In the genomic region with DNA sequence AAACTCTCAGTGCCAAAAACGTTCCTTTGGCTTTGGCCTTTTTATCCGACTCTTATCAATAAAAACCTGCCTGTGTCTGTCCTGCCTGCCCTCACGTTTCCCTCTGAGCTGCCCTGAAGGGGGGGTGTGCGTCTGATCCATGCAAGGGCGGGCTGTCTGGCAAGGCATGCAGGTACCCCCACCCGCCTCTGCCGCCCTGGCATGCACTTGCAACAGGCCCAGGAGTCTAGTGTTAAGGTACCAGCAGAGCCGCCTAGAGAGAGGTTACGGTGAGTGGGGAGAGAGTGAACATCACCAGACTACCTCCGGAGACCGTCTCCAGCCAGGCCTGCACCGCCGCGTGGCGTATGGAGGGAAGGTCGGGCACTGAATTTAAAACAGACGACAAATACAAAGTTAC, we compare ENCODE assay signal across 29 cellular contexts.
"Had no signal": no experiment of that assay in that cellular context is flagged by ENCODE, and none has a peak within 500 bp of the region (broad histone marks: within the 10 kb centered on the region; RNA-seq: fewer than 3 reads in every experiment).

No MANE protein-coding gene starts in this region.

- H3K4me1 ChIP-seq: adrenal gland had no signal

- H3K27me3 ChIP-seq: adrenal gland, breast epithelium, cardiac muscle cell, dorsolateral prefrontal cortex had no signal

- H3K27me3 Mint-ChIP-seq: activated CD4-positive, alpha-beta T cell treated with anti-CD3 and anti-CD28 coated beads for 36 hours; activated CD4-positive, alpha-beta T cell treated with anti-CD3 and anti-CD28 coated beads, Interleukin-2, amount 10 ng/mL, durations not matched to agents 24 days and 14 days; activated CD8-positive, alpha-beta T cell treated with anti-CD3 and anti-CD28 coated beads for 36 hours; activated naive CD8-positive, alpha-beta T cell treated with anti-CD3 and anti-CD28 coated beads, Interleukin-2, amount 50 U/mL, for 24 hours; activated T-helper 17 cell treated with anti-CD3 and anti-CD28 coated beads, Interleukin-2, amount 50 U/mL, for 72 hours; brain; dendritic cell treated with granulocyte-macrophage colony-stimulating factor and Interleukin-4, amounts not matched to agents 40 ng/mL and 50 ng/mL, for 4 days had no signal

- H3K36me3 Mint-ChIP-seq: activated naive CD4-positive, alpha-beta T cell treated with anti-CD3 and anti-CD28 coated beads, Interleukin-2, amount 50 U/mL, for 72 hours had no signal

- H3K4me3 ChIP-seq: adrenal gland, breast epithelium, cardiac muscle cell, coronary artery, dorsolateral prefrontal cortex had no signal

- DNase-seq: activated CD4-positive, alpha-beta T cell treated with anti-CD3 and anti-CD28 coated beads for 36 hours; activated CD4-positive, alpha-beta T cell treated with anti-CD3 and anti-CD28 coated beads, Interleukin-2, amount 10 ng/mL, durations not matched to agents 24 days and 14 days; activated CD4-positive, CD25-positive, alpha-beta regulatory T cell; activated CD4-positive, CD25-positive, alpha-beta regulatory T cell treated with anti-CD3 and anti-CD28 coated beads, Interleukin-2, amount 50 U/mL, for 72 hours; activated CD8-positive, alpha-beta memory T cell treated with anti-CD3 and anti-CD28 coated beads for 24 hours; activated CD8-positive, alpha-beta T cell treated with anti-CD3 and anti-CD28 coated beads for 36 hours; activated effector memory CD4-positive, alpha-beta T cell treated with Interleukin-2 at 50 U/mL for 16 hours; activated gamma-delta T cell treated with Interleukin-2 at 50 U/mL for 16 hours; activated naive CD4-positive, alpha-beta T cell treated with Interleukin-2 at 50 U/mL for 16 hours; activated naive CD8-positive, alpha-beta T cell treated with anti-CD3 and anti-CD28 coated beads, Interleukin-2, amount 50 U/mL, for 24 hours; activated T-cell treated with anti-CD3 and anti-CD28 coated beads, Interleukin-2, amount 50 U/mL, for 4 hours; adrenal gland; amygdala; aorta; central memory CD4-positive, alpha-beta T cell; cerebellar nuclear complex; dorsolateral prefrontal cortex; effector memory CD4-positive, alpha-beta T cell; endodermal cell; foreskin fibroblast; head of caudate nucleus; T-helper 2 cell had no signal

- H3K4me3 Mint-ChIP-seq: activated CD4-positive, alpha-beta T cell treated with anti-CD3 and anti-CD28 coated beads for 36 hours; activated CD4-positive, alpha-beta T cell treated with anti-CD3 and anti-CD28 coated beads, Interleukin-2, amount 10 ng/mL, durations not matched to agents 24 days and 14 days; activated CD8-positive, alpha-beta T cell treated with anti-CD3 and anti-CD28 coated beads for 36 hours; activated naive CD8-positive, alpha-beta T cell treated with anti-CD3 and anti-CD28 coated beads, Interleukin-2, amount 50 U/mL, for 24 hours; activated T-cell treated with anti-CD3 and anti-CD28 coated beads, Interleukin-2, amount 50 U/mL, for 4 hours; activated T-helper 17 cell treated with anti-CD3 and anti-CD28 coated beads, Interleukin-2, amount 50 U/mL, for 72 hours; brain; dendritic cell treated with granulocyte-macrophage colony-stimulating factor and Interleukin-4, amounts not matched to agents 40 ng/mL and 50 ng/mL, for 4 days; endodermal cell had no signal

- H3K9me3 ChIP-seq: adrenal gland, breast epithelium had no signal

- H3K9me3 Mint-ChIP-seq: activated CD4-positive, alpha-beta T cell treated with anti-CD3 and anti-CD28 coated beads, Interleukin-2, amount 10 ng/mL, durations not matched to agents 24 days and 14 days; activated CD8-positive, alpha-beta T cell treated with anti-CD3 and anti-CD28 coated beads for 36 hours; activated naive CD4-positive, alpha-beta T cell treated with anti-CD3 and anti-CD28 coated beads, Interleukin-2, amount 50 U/mL, for 72 hours; activated naive CD8-positive, alpha-beta T cell treated with anti-CD3 and anti-CD28 coated beads, Interleukin-2, amount 50 U/mL, for 24 hours; activated T-cell treated with anti-CD3 and anti-CD28 coated beads, Interleukin-2, amount 50 U/mL, for 4 hours; activated T-helper 17 cell treated with anti-CD3 and anti-CD28 coated beads, Interleukin-2, amount 50 U/mL, for 72 hours; brain; dendritic cell treated with granulocyte-macrophage colony-stimulating factor and Interleukin-4, amounts not matched to agents 40 ng/mL and 50 ng/mL, for 4 days; endodermal cell had no signal

- H3K27ac ChIP-seq: adrenal gland, breast epithelium, cardiac muscle cell, coronary artery had no signal

- H3K36me3 ChIP-seq: breast epithelium had no signal

- H3K4me1 Mint-ChIP-seq: activated naive CD8-positive, alpha-beta T cell treated with anti-CD3 and anti-CD28 coated beads, Interleukin-2, amount 50 U/mL, for 24 hours; brain; endodermal cell had no signal

- H3K27ac Mint-ChIP-seq: activated CD4-positive, alpha-beta T cell treated with anti-CD3 and anti-CD28 coated beads for 36 hours; activated CD4-positive, alpha-beta T cell treated with anti-CD3 and anti-CD28 coated beads, Interleukin-2, amount 10 ng/mL, durations not matched to agents 24 days and 14 days; activated CD8-positive, alpha-beta T cell treated with anti-CD3 and anti-CD28 coated beads for 36 hours; activated naive CD8-positive, alpha-beta T cell treated with anti-CD3 and anti-CD28 coated beads, Interleukin-2, amount 50 U/mL, for 24 hours; activated T-helper 17 cell treated with anti-CD3 and anti-CD28 coated beads, Interleukin-2, amount 50 U/mL, for 72 hours; dendritic cell treated with granulocyte-macrophage colony-stimulating factor and Interleukin-4, amounts not matched to agents 40 ng/mL and 50 ng/mL, for 4 days; endodermal cell had no signal
